In genomic region chr9:122261469-122261881, GRCh38 we compare ENCODE assay signal across 9 cellular contexts. TPM values are rescaled to one million over a fixed set of nuclear protein-coding genes. Genes with fewer than 3 reads are reported as not detected.
DNase-seq lines count a peak whose midpoint lies in the region; ATAC-seq and TF ChIP-seq lines count a peak whose summit lies in the region.
"Had no signal": no experiment of that assay in that cellular context is flagged by ENCODE, and none has a peak within 500 bp of the region (broad histone marks: within the 10 kb centered on the region; RNA-seq: fewer than 3 reads in every experiment).

No MANE protein-coding gene starts in this region.

- in situ Hi-C loops in SK-MEL-5 (cut with HindIII; ENCODE audit: low pct_unique_long_range_greater_than_20kb, low sequenced_read_pairs), result no loop called here

- no peak for TF ChIP-seq POLR2A in thyroid gland (IDR thresholded peaks at IDR 0.05)

- ATAC-seq in left ventricle myocardium superior (peak; percentile 11), HG02885 (IDR thresholded peaks at IDR 0.05; ENCODE audit: poor library complexity, unreplicated experiment) (no peak)
- ATAC-seq: CD8-positive, alpha-beta T cell had no signal

- H3K9me3 ChIP-seq in thyroid gland, result no peaks in the 10 kb centered on the region

- peak; percentile 20 for DNase-seq in NCI-H748 (lab: John Stamatoyannopoulos, UW; ENCODE audit: unreplicated experiment)
- DNase-seq in NCI-H748 treated with DMSO at 0.1 percent for 48 hours (lab: John Stamatoyannopoulos, UW), result no peak
- peak; percentile 99 for DNase-seq in SK-MEL-5 (ENCODE audit: low read depth, low spot score)
- DNase-seq in left ventricle myocardium superior, result peak; percentile 45
- peak; percentile 63 to 69 for DNase-seq in thyroid gland
- DNase-seq in T-helper 1 cell, result no peak
- no peak for DNase-seq in GM10248 (ENCODE audit: extremely low spot score)
- DNase-seq: CD8-positive, alpha-beta T cell had no signal

- no peak overlapping the region for H3K27ac ChIP-seq in thyroid gland

- H3K4me3 ChIP-seq in thyroid gland (replicated peaks in 1 of 3), result no peak overlapping the region

- intact Hi-C loops in left ventricle myocardium superior (cut with micrococcal nuclease), result no loop called here
- intact Hi-C loops in thyroid gland (cut with DNase I), result no loop called here

- 55% methylated on average over 1 of the region's 1 CpG for WGBS in thyroid gland, 2 donors

- TF ChIP-seq CTCF in thyroid gland (IDR thresholded peaks at IDR 0.05), result no peak
- TF ChIP-seq CTCF in GM10248 (IDR thresholded peaks at IDR 0.05; ENCODE audit: control extremely low read depth, extremely low read depth, low read depth, missing control alignments), result no peak

- H3K4me1 ChIP-seq in thyroid gland, result peaks cover 21 to 34% of the 10 kb centered on the region in 2 donors

- no peaks in the 10 kb centered on the region for H3K27me3 ChIP-seq in thyroid gland

- CTCF ChIA-PET in GM10248 (lab: Yijun Ruan, JAX), result no interaction called here

- peaks cover 8 to 21% of the 10 kb centered on the region in 2 donors for H3K36me3 ChIP-seq in thyroid gland

- POLR2A ChIA-PET in GM10248 (lab: Yijun Ruan, JAX), result no interaction called here

RNA-seq across cellular contexts. Expression of gene RBM18, which starts 3.2 kb away (rescaled TPM):
- total RNA-seq in SK-MEL-5 (2014; rRNA removed; shearing (Covaris generic)), result 18.0 and 22.5 TPM in 2 replicates
- polyA plus RNA-seq in SK-MEL-5 (2015; cell fraction: cytosol; rRNA removed), result 19.0 and 26.5 TPM in 2 replicates
- polyA plus RNA-seq in SK-MEL-5 (2015; cell fraction: nucleus; rRNA removed), result 19.2 and 22.1 TPM in 2 replicates
- total RNA-seq in left ventricle myocardium superior, result 41.8 TPM
- 10 to 100 TPM; 12.1 to 15.2 (median 13.7) TPM for total RNA-seq in thyroid gland

RNA-seq across cellular contexts. Expression of gene MRRF, which starts 3.2 kb away (rescaled TPM):
- 94.4 and 101 TPM in 2 replicates for total RNA-seq in SK-MEL-5 (2014; rRNA removed; shearing (Covaris generic))
- polyA plus RNA-seq in SK-MEL-5 (2015; cell fraction: cytosol; rRNA removed), result 63.6 and 70.2 TPM in 2 replicates
- polyA plus RNA-seq in SK-MEL-5 (2015; cell fraction: nucleus; rRNA removed), result 173 and 210 TPM in 2 replicates
- total RNA-seq in left ventricle myocardium superior, result 41.3 TPM
- total RNA-seq in thyroid gland, result 10 to 100 TPM; 40.9 to 56.0 (median 52.0) TPM

RNA-seq across cellular contexts. Expression of gene LHX6, which starts 32.7 kb away (rescaled TPM):
- total RNA-seq in SK-MEL-5 (2014; rRNA removed; shearing (Covaris generic)), result 2.3 and 2.4 TPM in 2 replicates
- 4.7 and 7.1 TPM in 2 replicates for polyA plus RNA-seq in SK-MEL-5 (2015; cell fraction: cytosol; rRNA removed)
- 3.2 and 4.6 TPM in 2 replicates for polyA plus RNA-seq in SK-MEL-5 (2015; cell fraction: nucleus; rRNA removed)
- total RNA-seq in left ventricle myocardium superior (8.0 TPM), thyroid gland (1 to 10 TPM; 1.3 to 4.4 (median 1.7) TPM)
- total RNA-seq: CD8-positive, alpha-beta T cell had no signal

Comparison
In these comparisons a context has a peak if more than half of its experiments do, and no peak if none do; other contexts are left out.
1. DNase-seq: peak in NCI-H748 (single experiment), SK-MEL-5 (single experiment), left ventricle myocardium superior (single experiment) and thyroid gland (2 of 2); none in NCI-H748 treated with DMSO at 0.1 percent for 48 hours (single experiment), T-helper 1 cell (0 of 5) and GM10248 (single experiment).